In genomic region chr2:69835666-69836065, GRCh38 we compare ENCODE assay signal across 17 cellular contexts. TPM values are rescaled to one million over a fixed set of nuclear protein-coding genes. Genes with fewer than 3 reads are reported as not detected.
A peak's percentile ranks its signal among the peaks of the same experiment; 100 is the strongest.
DNase-seq lines count a peak whose midpoint lies in the region; ATAC-seq and TF ChIP-seq lines count a peak whose summit lies in the region.
"Had no signal": no experiment of that assay in that cellular context is flagged by ENCODE, and none has a peak within 500 bp of the region (broad histone marks: within the 10 kb centered on the region; RNA-seq: fewer than 3 reads in every experiment).

No MANE protein-coding gene starts in this region.

- H3K4me3 ChIP-seq in OCI-LY7 (ENCODE audit: low read depth, low read length, poor library complexity, severe bottlenecking), result no peak overlapping the region

- H3K9me2 ChIP-seq in OCI-LY7 (ENCODE audit: insufficient read depth, low read length), result no peaks in the 10 kb centered on the region

- H3K79me2 ChIP-seq in OCI-LY7 (ENCODE audit: insufficient read depth, low read depth, low read length), result peaks cover 68% of the 10 kb centered on the region

- peaks cover 83% of the 10 kb centered on the region for H3K36me3 ChIP-seq in OCI-LY7 (ENCODE audit: insufficient read depth, low read length)

- H3K36me3 Mint-ChIP-seq in natural killer cell, result no peaks in the 10 kb centered on the region
- H3K36me3 Mint-ChIP-seq in natural killer cell treated with Interleukin-12 subunit alpha and Interleukin-12 subunit beta and Interleukin-15 and Interleukin-18, amount 100 ng/mL, for 72 hours, result peaks cover 10% of the 10 kb centered on the region
- H3K36me3 Mint-ChIP-seq in dendritic cell treated with granulocyte-macrophage colony-stimulating factor and Interleukin-4, amounts not matched to agents 40 ng/mL and 50 ng/mL, for 4 days (ENCODE audit: low read depth), result peaks cover 24% of the 10 kb centered on the region
- H3K36me3 Mint-ChIP-seq in stimulated activated memory B cell treated with anti-CD40 and anti-IgM and Interleukin-4, amounts not matched to agents 10 μg/mL and 1 μg/mL and 100 μg/mL, for 72 hours, result peaks cover 18% of the 10 kb centered on the region
- peaks cover 53% of the 10 kb centered on the region for H3K36me3 Mint-ChIP-seq in activated CD8-positive, alpha-beta memory T cell treated with anti-CD3 and anti-CD28 coated beads, Interleukin-2, amount 10 ng/mL, durations not matched to agents 7 days and 5 days

- TF ChIP-seq CTCF in natural killer cell (IDR thresholded peaks at IDR 0.05) (no peak), OCI-LY7 (conservative IDR thresholded peaks at IDR 0.05; ENCODE audit: low read length) (no peak)

- H3K9me3 ChIP-seq in OCI-LY7 (ENCODE audit: low read length), result no peaks in the 10 kb centered on the region
- H3K9me3 ChIP-seq: Caco-2 had no signal

- no peak for ATAC-seq in natural killer cell
- ATAC-seq in natural killer cell treated with Interleukin-12 subunit alpha and Interleukin-12 subunit beta and Interleukin-15 and Interleukin-18, amount 100 ng/mL, for 72 hours, result no peak
- no peak for ATAC-seq in stimulated activated memory B cell treated with anti-CD40 and anti-IgM and Interleukin-4, amounts not matched to agents 10 μg/mL and 1 μg/mL and 100 μg/mL, for 72 hours
- no peak for ATAC-seq in activated CD8-positive, alpha-beta memory T cell treated with anti-CD3 and anti-CD28 coated beads, Interleukin-2, amount 10 ng/mL, durations not matched to agents 7 days and 5 days
- ATAC-seq: Panc1, SK-N-SH treated with all-trans-retinoic acid at 6 μM for 48 hours had no signal

- no peaks in the 10 kb centered on the region for H3K27me3 Mint-ChIP-seq in natural killer cell (ENCODE audit: low read depth in 2 of 2)
- no peaks in the 10 kb centered on the region for H3K27me3 Mint-ChIP-seq in natural killer cell treated with Interleukin-12 subunit alpha and Interleukin-12 subunit beta and Interleukin-15 and Interleukin-18, amount 100 ng/mL, for 72 hours
- H3K27me3 Mint-ChIP-seq in dendritic cell treated with granulocyte-macrophage colony-stimulating factor and Interleukin-4, amounts not matched to agents 40 ng/mL and 50 ng/mL, for 4 days, result no peaks in the 10 kb centered on the region
- H3K27me3 Mint-ChIP-seq in stimulated activated memory B cell treated with anti-CD40 and anti-IgM and Interleukin-4, amounts not matched to agents 10 μg/mL and 1 μg/mL and 100 μg/mL, for 72 hours, result no peaks in the 10 kb centered on the region
- no peaks in the 10 kb centered on the region for H3K27me3 Mint-ChIP-seq in activated CD8-positive, alpha-beta memory T cell treated with anti-CD3 and anti-CD28 coated beads, Interleukin-2, amount 10 ng/mL, durations not matched to agents 7 days and 5 days
- H3K27me3 Mint-ChIP-seq: CD4-positive, alpha-beta T cell had no signal

- H4K20me1 ChIP-seq in OCI-LY7 (ENCODE audit: insufficient read depth, low read length), result peaks cover 10% of the 10 kb centered on the region

- no peaks in the 10 kb centered on the region for H3K9me3 Mint-ChIP-seq in natural killer cell
- H3K9me3 Mint-ChIP-seq in natural killer cell treated with Interleukin-12 subunit alpha and Interleukin-12 subunit beta and Interleukin-15 and Interleukin-18, amount 100 ng/mL, for 72 hours, result no peaks in the 10 kb centered on the region
- no peaks in the 10 kb centered on the region for H3K9me3 Mint-ChIP-seq in dendritic cell treated with granulocyte-macrophage colony-stimulating factor and Interleukin-4, amounts not matched to agents 40 ng/mL and 50 ng/mL, for 4 days
- H3K9me3 Mint-ChIP-seq in stimulated activated memory B cell treated with anti-CD40 and anti-IgM and Interleukin-4, amounts not matched to agents 10 μg/mL and 1 μg/mL and 100 μg/mL, for 72 hours, result no peaks in the 10 kb centered on the region
- H3K9me3 Mint-ChIP-seq in activated CD8-positive, alpha-beta memory T cell treated with anti-CD3 and anti-CD28 coated beads, Interleukin-2, amount 10 ng/mL, durations not matched to agents 7 days and 5 days (ENCODE audit: low read depth), result no peaks in the 10 kb centered on the region
- H3K9me3 Mint-ChIP-seq: CD4-positive, alpha-beta T cell had no signal

- peaks cover 37% of the 10 kb centered on the region for H3K4me1 ChIP-seq in OCI-LY7 (ENCODE audit: insufficient read depth, low read length, poor library complexity, severe bottlenecking)
- H3K4me1 ChIP-seq: Caco-2 had no signal

- peak overlapping the region; percentile 55 to 66 for H3K27ac Mint-ChIP-seq in natural killer cell
- H3K27ac Mint-ChIP-seq in natural killer cell treated with Interleukin-12 subunit alpha and Interleukin-12 subunit beta and Interleukin-15 and Interleukin-18, amount 100 ng/mL, for 72 hours, result peak overlapping the region in 1 of 2 donors; percentile 47
- peak overlapping the region; percentile 3 for H3K27ac Mint-ChIP-seq in dendritic cell treated with granulocyte-macrophage colony-stimulating factor and Interleukin-4, amounts not matched to agents 40 ng/mL and 50 ng/mL, for 4 days
- peak overlapping the region; percentile 8 for H3K27ac Mint-ChIP-seq in stimulated activated memory B cell treated with anti-CD40 and anti-IgM and Interleukin-4, amounts not matched to agents 10 μg/mL and 1 μg/mL and 100 μg/mL, for 72 hours
- no peak overlapping the region for H3K27ac Mint-ChIP-seq in activated CD8-positive, alpha-beta memory T cell treated with anti-CD3 and anti-CD28 coated beads, Interleukin-2, amount 10 ng/mL, durations not matched to agents 7 days and 5 days
- H3K27ac Mint-ChIP-seq: CD4-positive, alpha-beta T cell had no signal

- no peak overlapping the region for H3K27ac ChIP-seq in OCI-LY7 (ENCODE audit: low read depth, low read length, poor library complexity, severe bottlenecking)

- POLR2A ChIA-PET in OCI-LY7 (lab: Charles Lee), result interaction anchor here (0.7 kb wide), 1 partner anchor 421 kb away, joined by 3 read pairs; no protein-coding TSS in a partner anchor

- no TSS peak for BruUV-seq in OCI-LY7 (replicated peaks; lab: Mats Ljungman, UMichigan)

- no peak overlapping the region for H3K4me3 Mint-ChIP-seq in natural killer cell
- H3K4me3 Mint-ChIP-seq in natural killer cell treated with Interleukin-12 subunit alpha and Interleukin-12 subunit beta and Interleukin-15 and Interleukin-18, amount 100 ng/mL, for 72 hours, result no peak overlapping the region
- no peak overlapping the region for H3K4me3 Mint-ChIP-seq in dendritic cell treated with granulocyte-macrophage colony-stimulating factor and Interleukin-4, amounts not matched to agents 40 ng/mL and 50 ng/mL, for 4 days
- H3K4me3 Mint-ChIP-seq in stimulated activated memory B cell treated with anti-CD40 and anti-IgM and Interleukin-4, amounts not matched to agents 10 μg/mL and 1 μg/mL and 100 μg/mL, for 72 hours, result no peak overlapping the region
- no peak overlapping the region for H3K4me3 Mint-ChIP-seq in activated CD8-positive, alpha-beta memory T cell treated with anti-CD3 and anti-CD28 coated beads, Interleukin-2, amount 10 ng/mL, durations not matched to agents 7 days and 5 days
- H3K4me3 Mint-ChIP-seq: CD4-positive, alpha-beta T cell had no signal

- H3K4me1 Mint-ChIP-seq in natural killer cell, result peaks cover 47 to 51% of the 10 kb centered on the region in 2 donors
- H3K4me1 Mint-ChIP-seq in natural killer cell treated with Interleukin-12 subunit alpha and Interleukin-12 subunit beta and Interleukin-15 and Interleukin-18, amount 100 ng/mL, for 72 hours (ENCODE audit: low read depth in 2 of 2), result peaks cover 28 to 32% of the 10 kb centered on the region in 2 donors
- H3K4me1 Mint-ChIP-seq in dendritic cell treated with granulocyte-macrophage colony-stimulating factor and Interleukin-4, amounts not matched to agents 40 ng/mL and 50 ng/mL, for 4 days (ENCODE audit: low read depth), result peaks cover 33% of the 10 kb centered on the region
- H3K4me1 Mint-ChIP-seq in stimulated activated memory B cell treated with anti-CD40 and anti-IgM and Interleukin-4, amounts not matched to agents 10 μg/mL and 1 μg/mL and 100 μg/mL, for 72 hours, result peaks cover 47% of the 10 kb centered on the region
- peaks cover 60% of the 10 kb centered on the region for H3K4me1 Mint-ChIP-seq in activated CD8-positive, alpha-beta memory T cell treated with anti-CD3 and anti-CD28 coated beads, Interleukin-2, amount 10 ng/mL, durations not matched to agents 7 days and 5 days

- H3K4me2 ChIP-seq in OCI-LY7 (ENCODE audit: low read length), result peak overlapping the region; percentile 35

- H2AFZ ChIP-seq in OCI-LY7 (ENCODE audit: low read length), result no peak overlapping the region

- CTCF ChIA-PET in OCI-LY7 (lab: Charles Lee; ENCODE audit: unreplicated experiment), result no interaction called here
- CTCF ChIA-PET in activated CD8-positive, alpha-beta memory T cell treated with anti-CD3 and anti-CD28 coated beads, Interleukin-2, amount 10 ng/mL, durations not matched to agents 7 days and 5 days (lab: Charles Lee), result no interaction called here

- intact Hi-C loops in natural killer cell (cut with micrococcal nuclease) (no loop called here), OCI-LY7 (cut with micrococcal nuclease; ENCODE audit: unreplicated experiment) (no loop called here)
- intact Hi-C loops in dendritic cell treated with granulocyte-macrophage colony-stimulating factor and Interleukin-4, amounts not matched to agents 40 ng/mL and 50 ng/mL, for 4 days (cut with micrococcal nuclease), result no loop called here

- DNase-seq in natural killer cell (no peak), OCI-LY7 (ENCODE audit: low spot score) (no peak), superior temporal gyrus (ENCODE audit: extremely low spot score) (no peak), retina (no peak)
- DNase-seq in natural killer cell treated with Interleukin-12 subunit alpha and Interleukin-12 subunit beta and Interleukin-15 and Interleukin-18, amount 100 ng/mL, for 72 hours (ENCODE audit: low spot score), result no peak
- DNase-seq in activated CD8-positive, alpha-beta memory T cell treated with anti-CD3 and anti-CD28 coated beads, Interleukin-2, amount 10 ng/mL, durations not matched to agents 7 days and 5 days, result no peak
- DNase-seq: Caco-2; CD4-positive, alpha-beta T cell; NCI-H1105 treated with DMSO at 0.1 percent for 48 hours; NCI-H2029 treated with DMSO at 0.1 percent for 48 hours; NCI-H226; NCI-H748 treated with DMSO at 0.1 percent for 48 hours; NK-92 treated with Interleukin-12 subunit alpha and Interleukin-12 subunit beta, amount 100 ng/mL, for 24 hours had no signal

RNA-seq across cellular contexts. Expression of gene GMCL1, which starts 6.2 kb away (rescaled TPM):
- total RNA-seq in natural killer cell, result 10 to 100 TPM; 34.6 to 49.4 (median 35.9) TPM
- total RNA-seq in natural killer cell treated with Interleukin-12 subunit alpha and Interleukin-12 subunit beta and Interleukin-15 and Interleukin-18, amount 100 ng/mL, for 72 hours, result 10 to 100 TPM; 18.6 to 36.7 TPM
- 11.9 and 14.4 TPM in 2 replicates for total RNA-seq in OCI-LY7 (2014; rRNA removed; shearing (Covaris generic))
- 25.9 and 28.2 TPM in 2 replicates for total RNA-seq in OCI-LY7 (2022)
- total RNA-seq in activated CD8-positive, alpha-beta memory T cell treated with anti-CD3 and anti-CD28 coated beads, Interleukin-2, amount 10 ng/mL, durations not matched to agents 7 days and 5 days, result 10 to 100 TPM; 26.5 to 32.6 TPM

RNA-seq across cellular contexts. Expression of gene SNRNP27, which starts 58.1 kb away (rescaled TPM):
- total RNA-seq in natural killer cell, result 10 to 100 TPM; 53.2 to 61.5 (median 58.2) TPM
- 10 to 100 TPM; 43.0 to 64.4 TPM for total RNA-seq in natural killer cell treated with Interleukin-12 subunit alpha and Interleukin-12 subunit beta and Interleukin-15 and Interleukin-18, amount 100 ng/mL, for 72 hours
- 42.2 and 61.9 TPM in 2 replicates for total RNA-seq in OCI-LY7 (2014; rRNA removed; shearing (Covaris generic))
- total RNA-seq in OCI-LY7 (2022), result 76.0 and 82.4 TPM in 2 replicates
- total RNA-seq in activated CD8-positive, alpha-beta memory T cell treated with anti-CD3 and anti-CD28 coated beads, Interleukin-2, amount 10 ng/mL, durations not matched to agents 7 days and 5 days, result 10 to 100 TPM; 54.6 to 60.0 TPM
